Comparison of ENCODE assay signal across 11 cellular contexts in the genomic region with DNA sequence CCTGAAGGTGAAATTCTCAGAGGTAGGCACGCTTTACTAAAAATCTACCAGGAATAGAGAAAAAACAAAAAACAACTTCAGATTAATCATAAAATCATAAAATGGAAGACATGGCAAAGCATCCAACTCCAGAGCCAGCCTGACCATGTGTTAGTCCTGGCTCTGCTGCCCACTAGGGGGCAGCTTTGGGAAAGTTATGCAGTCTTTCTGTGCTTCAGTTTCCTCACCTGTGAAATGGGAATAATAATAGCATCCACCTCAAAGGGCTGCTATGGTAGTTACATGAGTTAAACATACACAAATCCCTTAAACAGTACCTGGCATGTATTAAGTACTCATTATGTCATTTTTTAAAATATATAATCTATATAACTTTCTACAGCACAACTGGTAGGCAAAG. TPM values are rescaled to one million over a fixed set of nuclear protein-coding genes. Genes with fewer than 3 reads are reported as not detected.
DNase-seq lines count a peak whose midpoint lies in the region; ATAC-seq and TF ChIP-seq lines count a peak whose summit lies in the region.
"Had no signal": no experiment of that assay in that cellular context is flagged by ENCODE, and none has a peak within 500 bp of the region (broad histone marks: within the 10 kb centered on the region; RNA-seq: fewer than 3 reads in every experiment).

No MANE protein-coding gene starts in this region.

- TF ChIP-seq CTCF in cardiac muscle cell (IDR thresholded peaks at IDR 0.05; ENCODE audit: low read depth, low read length): peak; percentile 62
- TF ChIP-seq CTCF in esophagus muscularis mucosa (IDR thresholded peaks at IDR 0.05): peak in 2 of 3 experiments; percentile 14 to 38

- H3K9me3 ChIP-seq in cardiac muscle cell (ENCODE audit: low read depth) (no peaks in the 10 kb centered on the region), NT2/D1 (ENCODE audit: insufficient read depth, low read length) (no peaks in the 10 kb centered on the region), esophagus muscularis mucosa (no peaks in the 10 kb centered on the region)
- H3K9me3 ChIP-seq: suprapubic skin had no signal

- H3K27me3 ChIP-seq in cardiac muscle cell (no peaks in the 10 kb centered on the region), NT2/D1 (ENCODE audit: insufficient read depth, insufficient read length) (no peaks in the 10 kb centered on the region), esophagus muscularis mucosa (no peaks in the 10 kb centered on the region)

- H3K27ac ChIP-seq in cardiac muscle cell (no peak overlapping the region), esophagus muscularis mucosa (replicated peaks in 1 of 4) (no peak overlapping the region)
- H3K27ac ChIP-seq: suprapubic skin had no signal

- intact Hi-C loops in Right ventricle myocardium superior (cut with DNase I): no loop called here
- intact Hi-C loops in esophagus muscularis mucosa (cut with DNase I): no loop called here

- no peaks in the 10 kb centered on the region for H3K4me1 ChIP-seq in cardiac muscle cell (ENCODE audit: low read depth)
- no peaks in the 10 kb centered on the region for H3K4me1 ChIP-seq in NT2/D1 (ENCODE audit: insufficient read depth, insufficient read length)
- peaks cover 0 to 8% (median 6%) of the 10 kb centered on the region in 4 donors for H3K4me1 ChIP-seq in esophagus muscularis mucosa
- H3K4me1 ChIP-seq: suprapubic skin had no signal

- no peak for ATAC-seq in Right ventricle myocardium superior (ENCODE audit: poor library complexity)
- ATAC-seq in GM21423 (IDR thresholded peaks at IDR 0.05; ENCODE audit: unreplicated experiment): no peak

- no peaks in the 10 kb centered on the region for H3K36me3 ChIP-seq in cardiac muscle cell
- H3K36me3 ChIP-seq in NT2/D1 (ENCODE audit: insufficient read depth, insufficient read length, low read length): no peaks in the 10 kb centered on the region
- H3K36me3 ChIP-seq in esophagus muscularis mucosa: no peaks in the 10 kb centered on the region
- H3K36me3 ChIP-seq: suprapubic skin had no signal

- H3K4me3 ChIP-seq in cardiac muscle cell (no peak overlapping the region), NT2/D1 (ENCODE audit: insufficient read length, low read depth) (no peak overlapping the region), esophagus muscularis mucosa (no peak overlapping the region)
- H3K4me3 ChIP-seq: suprapubic skin had no signal

- TF ChIP-seq POLR2A in esophagus muscularis mucosa (IDR thresholded peaks at IDR 0.05; ENCODE audit: low read depth): no peak

- WGBS in esophagus muscularis mucosa: 0% methylated on average over 1 of the region's 1 CpG

- no peak overlapping the region for H3K9ac ChIP-seq in NT2/D1 (ENCODE audit: insufficient read length, low read depth)

- peak in 1 of 2 donors; percentile 46 for DNase-seq in cardiac muscle cell (ENCODE audit: low read depth in 1 of 2, low spot score in 1 of 2)
- DNase-seq in Right ventricle myocardium superior: no peak
- peak; percentile 13 for DNase-seq in NT2/D1 (ENCODE audit: low read depth, low spot score)
- DNase-seq in esophagus muscularis mucosa (ENCODE audit: extremely low spot score): peak; percentile 60
- no peak for DNase-seq in KG1 (lab: John Stamatoyannopoulos, UW)
- no peak for DNase-seq in activated CD4-positive, CD25-positive, alpha-beta regulatory T cell (lab: John Stamatoyannopoulos, UW)
- DNase-seq in middle frontal gyrus (ENCODE audit: extremely low spot score, low spot score): no peak
- DNase-seq: naive B cell had no signal

- no peak for TF ChIP-seq EP300 in esophagus muscularis mucosa (IDR thresholded peaks at IDR 0.05)

RNA-seq across cellular contexts. Expression of a gene that starts 52.3 kb away (rescaled TPM):
- total RNA-seq in cardiac muscle cell: 94.2 and 113 TPM in 2 replicates
- polyA plus RNA-seq in cardiac muscle cell: 18.4 and 22.3 TPM in 2 replicates
- 6.7 TPM for total RNA-seq in Right ventricle myocardium superior
- 10 to 100 TPM; 14.5 to 45.9 (median 21.0) TPM for total RNA-seq in esophagus muscularis mucosa
- total RNA-seq: T-helper 2 cell treated with Interferon-gamma antibody and Interleukin-4, amounts not matched to agents 100 ng/mL and 5 ng/mL, for 36 hours had no signal

Comparison
In these comparisons a context has a peak if more than half of its experiments do, and no peak if none do; other contexts are left out.
1. DNase-seq: peak in NT2/D1 (single experiment) and esophagus muscularis mucosa (single experiment); none in Right ventricle myocardium superior (single experiment), KG1 (single experiment), activated CD4-positive, CD25-positive, alpha-beta regulatory T cell (0 of 4) and middle frontal gyrus (single experiment).